Comparison of ENCODE assay signal across 6 cellular contexts in genomic region chr11:65353900-65354264, GRCh38. TPM values are rescaled to one million over a fixed set of nuclear protein-coding genes. Genes with fewer than 3 reads are reported as not detected.
A peak's percentile ranks its signal among the peaks of the same experiment; 100 is the strongest.
DNase-seq lines count a peak whose midpoint lies in the region; ATAC-seq and TF ChIP-seq lines count a peak whose summit lies in the region.

No MANE protein-coding gene starts in this region.

- DNase-seq in cardiac muscle cell (ENCODE audit: low read depth in 1 of 2, low spot score in 1 of 2) (no peak), cardiac septum (ENCODE audit: low spot score) (no peak), vagina (ENCODE audit: extremely low spot score in 2 of 2) (no peak), GDM1 (lab: John Stamatoyannopoulos, UW) (no peak)

- H3K4me3 ChIP-seq in cardiac muscle cell (peak overlapping the region; percentile 71), iPS-18a (ENCODE audit: low read length) (peak overlapping the region; percentile 74), vagina (peak overlapping the region; percentile 71 to 72)

- TF ChIP-seq POLR2A in vagina (IDR thresholded peaks at IDR 0.05): no peak

- intact Hi-C loops in cardiac septum (cut with DNase I): no loop called here
- intact Hi-C loops in vagina (cut with DNase I): loop anchor here (2.0 kb wide), 1 partner anchor 25 kb away; no protein-coding TSS in a partner anchor

- peak overlapping the region; percentile 53 for H3K9ac ChIP-seq in iPS-18a (ENCODE audit: low read length)

- peaks cover 31% of the 10 kb centered on the region for H3K36me3 ChIP-seq in cardiac muscle cell
- H3K36me3 ChIP-seq in iPS-18a (ENCODE audit: control insufficient read depth, low read depth, low read length): peaks cover 29% of the 10 kb centered on the region
- peaks cover 0 to 39% of the 10 kb centered on the region in 2 donors for H3K36me3 ChIP-seq in vagina

- H3K27ac ChIP-seq in cardiac muscle cell (peak overlapping the region; percentile 33), iPS-18a (ENCODE audit: low read length) (no peak overlapping the region), vagina (peak overlapping the region; percentile 48)

- H3K27me3 ChIP-seq in cardiac muscle cell: peaks cover 19% of the 10 kb centered on the region
- H3K27me3 ChIP-seq in iPS-18a (ENCODE audit: control insufficient read depth, insufficient read depth, low read length): peaks cover 24% of the 10 kb centered on the region
- no peaks in the 10 kb centered on the region for H3K27me3 ChIP-seq in vagina

- TF ChIP-seq CTCF in cardiac muscle cell (IDR thresholded peaks at IDR 0.05; ENCODE audit: low read depth, low read length) (no peak), vagina (IDR thresholded peaks at IDR 0.05) (no peak)

- H3K4me1 ChIP-seq in cardiac muscle cell (ENCODE audit: low read depth) (peaks cover 11% of the 10 kb centered on the region), iPS-18a (ENCODE audit: control insufficient read depth, low read depth, low read length) (peaks cover 7% of the 10 kb centered on the region), vagina (peaks cover 26% of the 10 kb centered on the region)

- H3K9me3 ChIP-seq in cardiac muscle cell (ENCODE audit: low read depth) (no peaks in the 10 kb centered on the region), iPS-18a (ENCODE audit: control insufficient read depth, low read depth, low read length) (no peaks in the 10 kb centered on the region), vagina (no peaks in the 10 kb centered on the region)

- ATAC-seq in HG03442 (IDR thresholded peaks at IDR 0.05; ENCODE audit: unreplicated experiment): no peak

RNA-seq across cellular contexts. Expression of gene TIGD3, which starts 0.7 kb away (rescaled TPM):
- total RNA-seq in cardiac muscle cell (1.7 and 2.9 TPM in 2 replicates), cardiac septum (not detected), vagina (not detected)
- polyA plus RNA-seq in cardiac muscle cell: 0.88 and 1.2 TPM in 2 replicates

RNA-seq across cellular contexts. Expression of gene DPF2, which starts 20.2 kb away (rescaled TPM):
- total RNA-seq in cardiac muscle cell (57.3 and 86.1 TPM in 2 replicates), cardiac septum (46.2 TPM), vagina (33.1 TPM)
- 83.9 and 130 TPM in 2 replicates for polyA plus RNA-seq in cardiac muscle cell

RNA-seq across cellular contexts. Expression of gene SLC25A45, which starts 28.6 kb away (rescaled TPM):
- total RNA-seq in cardiac muscle cell: 3.0 and 4.8 TPM in 2 replicates
- 4.5 and 10.5 TPM in 2 replicates for polyA plus RNA-seq in cardiac muscle cell
- 10.5 TPM for total RNA-seq in cardiac septum
- 2.2 TPM for total RNA-seq in vagina

RNA-seq across cellular contexts. Expression of gene FRMD8, which starts 32.6 kb away (rescaled TPM):
- total RNA-seq in cardiac muscle cell (36.3 and 64.6 TPM in 2 replicates), cardiac septum (14.4 TPM), vagina (53.3 TPM)
- 26.8 and 32.6 TPM in 2 replicates for polyA plus RNA-seq in cardiac muscle cell

RNA-seq across cellular contexts. Expression of gene CDC42EP2, which starts 39.2 kb away (rescaled TPM):
- total RNA-seq in cardiac muscle cell: 1.1 and 2.1 TPM in 2 replicates
- 0.26 and 1.5 TPM in 2 replicates for polyA plus RNA-seq in cardiac muscle cell
- 3.6 TPM for total RNA-seq in cardiac septum
- 27.7 TPM for total RNA-seq in vagina
